8 cellular contexts compared by ENCODE assay signal in the genomic region with DNA sequence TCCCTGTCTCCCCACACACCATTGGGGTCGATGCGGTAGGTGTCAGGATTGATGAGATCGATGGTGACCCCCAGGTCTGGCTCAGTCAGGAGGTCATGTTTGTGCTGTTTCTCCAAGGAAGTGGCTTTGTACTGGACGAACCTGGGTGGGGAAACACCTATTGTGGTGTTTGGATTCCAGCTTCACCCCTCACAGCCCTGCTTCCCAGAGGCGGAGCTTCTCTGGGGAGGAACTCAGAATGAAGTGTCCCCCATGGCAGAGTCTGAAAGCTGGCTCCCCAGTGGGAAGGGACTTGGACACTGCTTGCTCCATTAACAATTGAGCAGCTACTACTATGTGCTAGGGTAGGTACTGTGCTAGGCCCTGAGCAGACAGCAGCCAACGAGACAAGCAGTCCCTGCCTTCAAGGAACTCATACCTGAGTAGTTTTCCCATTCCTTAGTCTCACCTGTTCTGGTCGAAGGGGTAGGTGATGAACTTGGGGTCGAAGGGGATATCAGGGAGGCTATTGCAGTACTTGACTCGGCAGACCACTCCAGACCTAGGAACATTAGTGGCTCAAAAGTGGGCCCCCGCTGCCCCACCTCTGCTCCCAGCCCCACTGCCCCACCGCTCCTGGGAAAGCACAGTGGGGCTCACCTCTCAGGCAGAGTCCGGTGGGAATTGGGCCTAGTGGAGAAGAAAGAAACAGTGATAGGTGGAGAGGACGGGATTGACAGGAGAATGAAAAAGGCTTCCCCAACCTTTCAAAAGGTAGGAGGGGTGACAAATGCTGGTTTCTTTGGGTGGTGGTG. TPM values are rescaled to one million over a fixed set of nuclear protein-coding genes. Genes with fewer than 3 reads are reported as not detected.
A peak's percentile ranks its signal among the peaks of the same experiment; 100 is the strongest.
DNase-seq lines count a peak whose midpoint lies in the region; ATAC-seq and TF ChIP-seq lines count a peak whose summit lies in the region.

No MANE protein-coding gene starts in this region.

- TF ChIP-seq POLR2A in heart left ventricle (IDR thresholded peaks at IDR 0.05) (no peak), upper lobe of left lung (IDR thresholded peaks at IDR 0.05) (no peak)

- H3K9me3 ChIP-seq in heart left ventricle (no peaks in the 10 kb centered on the region), lower lobe of right lung (no peaks in the 10 kb centered on the region), upper lobe of left lung (no peaks in the 10 kb centered on the region)

- TF ChIP-seq EP300 in upper lobe of left lung (IDR thresholded peaks at IDR 0.05) = no peak

- peak in 1 of 5 donors; percentile 22 for DNase-seq in heart left ventricle
- DNase-seq in left ventricle myocardium superior = no peak
- no peak for DNase-seq in astrocyte of the cerebellum (ENCODE audit: low read depth)
- DNase-seq in lower lobe of right lung = peak; percentile 22
- DNase-seq in upper lobe of left lung = no peak
- DNase-seq in stimulated activated CD4-positive, alpha-beta T cell treated with anti-CD3 and anti-CD28 coated beads, Interleukin-2, amount 100 ng/mL, for 48 hours = no peak

- no peak for TF ChIP-seq CTCF in heart left ventricle (IDR thresholded peaks at IDR 0.05)
- no peak for TF ChIP-seq CTCF in astrocyte of the cerebellum (IDR thresholded peaks at IDR 0.05; ENCODE audit: low read depth, low read length, missing control alignments)
- no peak for TF ChIP-seq CTCF in lower lobe of right lung (IDR thresholded peaks at IDR 0.05)
- TF ChIP-seq CTCF in upper lobe of left lung (IDR thresholded peaks at IDR 0.05) = no peak

- WGBS in heart left ventricle, 4 donors = 67 to 73% (median 72%) methylated on average over 11 to 13 of the region's 13 CpGs
- WGBS in upper lobe of left lung, 2 donors = 56 to 65% methylated on average over 13 of the region's 13 CpGs

- H3K27me3 ChIP-seq in heart left ventricle (no peaks in the 10 kb centered on the region), lower lobe of right lung (ENCODE audit: low read depth) (no peaks in the 10 kb centered on the region), upper lobe of left lung (no peaks in the 10 kb centered on the region)

- H3K4me3 ChIP-seq in heart left ventricle = peak overlapping the region in 11 of 12 donors; percentile 74 to 99 (median 96)
- peak overlapping the region; percentile 98 for H3K4me3 ChIP-seq in astrocyte of the cerebellum (ENCODE audit: low read depth, low read length)
- peak overlapping the region; percentile 90 for H3K4me3 ChIP-seq in lower lobe of right lung
- peak overlapping the region; percentile 71 to 87 (median 82) for H3K4me3 ChIP-seq in upper lobe of left lung

- no peak for ATAC-seq in heart left ventricle
- no peak for ATAC-seq in left ventricle myocardium superior
- ATAC-seq in lower lobe of right lung = no peak
- no peak for ATAC-seq in upper lobe of left lung (ENCODE audit: low FRiP score in 2 of 2)
- no peak for ATAC-seq in HG03432 (IDR thresholded peaks at IDR 0.05; ENCODE audit: unreplicated experiment)
- ATAC-seq in HG02759 (IDR thresholded peaks at IDR 0.05; ENCODE audit: unreplicated experiment) = no peak

- peak overlapping the region in 10 of 12 donors; percentile 86 to 100 (median 98) for H3K27ac ChIP-seq in heart left ventricle
- peak overlapping the region; percentile 98 for H3K27ac ChIP-seq in lower lobe of right lung
- peak overlapping the region; percentile 93 to 100 (median 98) for H3K27ac ChIP-seq in upper lobe of left lung

- intact Hi-C loops in heart left ventricle (cut with DNase I) (loop anchor here in 7 of 10 donors (1.0 to 10.0 kb wide), 7 partner anchors 45 to 145 kb away; a partner anchor contains a TSS), left ventricle myocardium superior (cut with micrococcal nuclease) (no loop called here), lower lobe of right lung (cut with DNase I) (no loop called here)

- in situ Hi-C loops in astrocyte of the cerebellum (cut with HindIII; ENCODE audit: low sequenced_read_pairs) = no loop called here

- H3K4me1 ChIP-seq in heart left ventricle = peaks cover 3 to 25% (median 19%) of the 10 kb centered on the region in 12 donors
- peaks cover 28% of the 10 kb centered on the region for H3K4me1 ChIP-seq in lower lobe of right lung
- peaks cover 19 to 27% (median 20%) of the 10 kb centered on the region in 4 donors for H3K4me1 ChIP-seq in upper lobe of left lung

- peaks cover 3 to 71% (median 62%) of the 10 kb centered on the region in 9 donors for H3K36me3 ChIP-seq in heart left ventricle
- peaks cover 72% of the 10 kb centered on the region for H3K36me3 ChIP-seq in lower lobe of right lung
- H3K36me3 ChIP-seq in upper lobe of left lung = peaks cover 13 to 63% (median 59%) of the 10 kb centered on the region in 4 donors

RNA-seq across cellular contexts. Expression of a gene that starts 1.1 kb away (rescaled TPM):
- total RNA-seq in heart left ventricle = 10 to 100 TPM; 32.8 to 75.7 (median 40.7) TPM
- 10 to 100 TPM; 32.5 to 61.1 TPM for polyA plus RNA-seq in heart left ventricle
- total RNA-seq in left ventricle myocardium superior = 34.8 TPM
- total RNA-seq in lower lobe of right lung = 33.7 TPM
- 10 to 100 TPM; 28.6 to 48.0 (median 35.4) TPM for total RNA-seq in upper lobe of left lung

RNA-seq across cellular contexts. Expression of a gene that starts 1.4 kb away (rescaled TPM):
- total RNA-seq in heart left ventricle (10 to 100 TPM; 26.3 to 53.0 (median 34.1) TPM), left ventricle myocardium superior (22.2 TPM), lower lobe of right lung (33.1 TPM), upper lobe of left lung (10 to 100 TPM; 18.9 to 51.1 (median 33.7) TPM)
- polyA plus RNA-seq in heart left ventricle = 10 to 100 TPM; 34.1 to 46.0 TPM

RNA-seq across cellular contexts. Expression of a gene that starts 16.8 kb away (rescaled TPM):
- total RNA-seq in heart left ventricle = 100 to 1,000 TPM in 2 of 9 donors, 10 to 100 TPM in 7; 16.1 to 145 (median 51.1) TPM
- 10 to 100 TPM; 45.8 to 65.1 TPM for polyA plus RNA-seq in heart left ventricle
- total RNA-seq in left ventricle myocardium superior = 53.0 TPM
- 208 TPM for total RNA-seq in lower lobe of right lung
- total RNA-seq in upper lobe of left lung = 100 to 1,000 TPM; 195 to 525 (median 238) TPM

RNA-seq across cellular contexts. Expression of a gene that starts 22.7 kb away (rescaled TPM):
- total RNA-seq in heart left ventricle (10 to 100 TPM in 8 of 9 donors, 1 to 10 TPM in 1; 9.2 to 38.5 (median 14.6) TPM), left ventricle myocardium superior (11.6 TPM), lower lobe of right lung (24.7 TPM), upper lobe of left lung (10 to 100 TPM; 15.8 to 48.1 (median 29.0) TPM)
- polyA plus RNA-seq in heart left ventricle = 10 to 100 TPM in 1 of 2 donors, 1 to 10 TPM in 1; 8.9 to 11.7 TPM

RNA-seq across cellular contexts. Expression of a gene that starts 45.9 kb away (rescaled TPM):
- 1,000 to 10,000 TPM in 7 of 9 donors, 100 to 1,000 TPM in 2; 617 to 1,566 (median 1,374) TPM for total RNA-seq in heart left ventricle
- 1,000 to 10,000 TPM; 1,266 to 2,656 TPM for polyA plus RNA-seq in heart left ventricle
- 1,154 TPM for total RNA-seq in left ventricle myocardium superior
- total RNA-seq in lower lobe of right lung = 1,586 TPM
- 1,000 to 10,000 TPM in 4 of 6 donors, 100 to 1,000 TPM in 2; 634 to 2,303 (median 1,625) TPM for total RNA-seq in upper lobe of left lung

Comparison
In these comparisons a context has a peak if more than half of its experiments do, and no peak if none do; other contexts are left out.
1. intact Hi-C loops: an anchor here in heart left ventricle (1.0 to 10.0 kb wide); none called in left ventricle myocardium superior and lower lobe of right lung.